Comparison of ENCODE assay signal across 1 cellular context in the genomic region with DNA sequence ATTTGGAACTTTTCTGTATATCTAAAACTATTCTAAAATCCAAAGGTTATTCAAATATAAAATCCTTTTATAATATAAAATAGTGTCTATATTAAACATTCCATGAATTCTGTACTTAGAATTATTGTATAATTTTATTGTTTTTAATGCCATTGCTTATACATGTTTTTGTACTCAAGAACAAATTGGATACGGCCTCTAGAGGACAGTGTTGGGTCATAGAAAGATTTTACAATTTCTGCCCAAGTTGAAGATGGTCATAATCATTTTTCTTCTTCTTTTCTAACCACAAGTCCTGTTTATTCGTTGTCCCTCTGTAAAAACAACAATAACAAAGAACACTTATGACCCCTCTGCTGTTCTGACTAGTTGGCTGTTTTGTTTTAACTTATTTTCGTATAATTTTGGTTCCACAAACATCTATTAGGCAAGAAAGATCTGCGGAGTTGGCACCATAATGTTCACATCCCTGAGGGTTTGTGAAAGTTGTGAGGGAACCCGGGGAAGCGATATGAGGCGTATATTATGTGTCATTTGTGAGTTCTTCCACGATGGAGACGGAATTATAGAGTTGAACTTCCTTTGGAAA.
TF ChIP-seq lines count a peak whose summit lies in the region.

No MANE protein-coding gene starts in this region.

TF ChIP-seq in GM12878, 131 proteins besides CTCF, POLR2A, EP300 and RAD21:
- TF ChIP-seq, protein P1, sequence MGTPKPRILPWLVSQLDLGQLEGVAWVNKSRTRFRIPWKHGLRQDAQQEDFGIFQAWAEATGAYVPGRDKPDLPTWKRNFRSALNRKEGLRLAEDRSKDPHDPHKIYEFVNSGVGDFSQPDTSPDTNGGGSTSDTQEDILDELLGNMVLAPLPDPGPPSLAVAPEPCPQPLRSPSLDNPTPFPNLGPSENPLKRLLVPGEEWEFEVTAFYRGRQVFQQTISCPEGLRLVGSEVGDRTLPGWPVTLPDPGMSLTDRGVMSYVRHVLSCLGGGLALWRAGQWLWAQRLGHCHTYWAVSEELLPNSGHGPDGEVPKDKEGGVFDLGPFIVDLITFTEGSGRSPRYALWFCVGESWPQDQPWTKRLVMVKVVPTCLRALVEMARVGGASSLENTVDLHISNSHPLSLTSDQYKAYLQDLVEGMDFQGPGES (IDR thresholded peaks at IDR 0.05): no peak
- TF ChIP-seq RBBP5 (conservative IDR thresholded peaks at IDR 0.05): no peak
- peak; percentile 20; the same call in 1 of the 2 replicates for TF ChIP-seq SMC3 (IDR thresholded peaks at IDR 0.05; ENCODE audit: borderline replicate concordance, low read length)
TF ChIP-seq in GM12878: peak in this region for 1.
